8 cellular contexts compared by ENCODE assay signal in genomic region chr1:215568287-215568692, GRCh38. TPM values are rescaled to one million over a fixed set of nuclear protein-coding genes. Genes with fewer than 3 reads are reported as not detected.
DNase-seq lines count a peak whose midpoint lies in the region; ATAC-seq, FAIRE-seq and TF ChIP-seq lines count a peak whose summit lies in the region.

No MANE protein-coding gene starts in this region.

- no peak for TF ChIP-seq EP300 in K562 (IDR thresholded peaks at IDR 0.05; ENCODE audit: low read length)

- H3K9ac ChIP-seq in Loucy (ENCODE audit: low read depth, low read length, poor library complexity, severe bottlenecking) (peak overlapping the region; percentile 80), K562 (ENCODE audit: insufficient read depth in 1 of 2, low read depth in 2 of 2, low read length in 2 of 2) (peak overlapping the region; percentile 83 to 96)

- TF ChIP-seq CTCF in Loucy (conservative IDR thresholded peaks at IDR 0.05; ENCODE audit: low read length) (no peak), K562 (IDR thresholded peaks at IDR 0.05 in 2 of 3, conservative IDR thresholded peaks at IDR 0.05 in 1 of 3; ENCODE audit: insufficient read depth in 2 of 3, low read depth in 1 of 3, low read length in 3 of 3) (no peak), OCI-LY7 (conservative IDR thresholded peaks at IDR 0.05; ENCODE audit: low read length) (no peak)

- ATAC-seq in K562: peak; percentile 40

- H3K4me1 ChIP-seq in Loucy (ENCODE audit: insufficient read depth, low read length, poor library complexity, severe bottlenecking): peaks cover 41% of the 10 kb centered on the region
- H3K4me1 ChIP-seq in K562 (replicated peaks in 1 of 2; ENCODE audit: control insufficient read depth in 2 of 2, insufficient read depth in 2 of 2, low read length in 2 of 2): peaks cover 13 to 19% of the 10 kb centered on the region in 2 experiments; a peak in 3 of 5 replicates
- no peaks in the 10 kb centered on the region for H3K4me1 ChIP-seq in OCI-LY7 (ENCODE audit: insufficient read depth, low read length, poor library complexity, severe bottlenecking)

- 0% methylated on average over 4 of the region's 5 CpGs for WGBS in K562 (ENCODE audit: insufficient coverage, low coverage, missing lambda C conversion rate)

- H3K4me3 ChIP-seq in Loucy (ENCODE audit: low read length, poor library complexity, severe bottlenecking): peak overlapping the region; percentile 84
- H3K4me3 ChIP-seq in K562: peak overlapping the region; percentile 84
- H3K4me3 ChIP-seq in iPS-11a (ENCODE audit: low read depth, low read length): peak overlapping the region; percentile 87
- peak overlapping the region; percentile 74 for H3K4me3 ChIP-seq in skeletal muscle cell (ENCODE audit: low read depth, low read length)
- no peak overlapping the region for H3K4me3 ChIP-seq in OCI-LY7 (ENCODE audit: low read depth, low read length, poor library complexity, severe bottlenecking)

- CTCF ChIA-PET in K562 (lab: Yijun Ruan, JAX; ENCODE audit: low intra/inter-chr PET ratio): no interaction called here
- CTCF ChIA-PET in OCI-LY7 (lab: Charles Lee; ENCODE audit: unreplicated experiment): no interaction called here

- H4K20me1 ChIP-seq in Loucy (ENCODE audit: insufficient read depth, low read length, poor library complexity, severe bottlenecking) (peaks cover 28% of the 10 kb centered on the region), K562 (replicated peaks; ENCODE audit: control insufficient read depth, insufficient read depth, low read length) (no peaks in the 10 kb centered on the region), OCI-LY7 (ENCODE audit: insufficient read depth, low read length) (no peaks in the 10 kb centered on the region)

- H2AFZ ChIP-seq in Loucy (ENCODE audit: low read length) (peak overlapping the region; percentile 99), K562 (ENCODE audit: low read depth, low read length) (peak overlapping the region; percentile 90), OCI-LY7 (ENCODE audit: low read length) (no peak overlapping the region)

- no peaks in the 10 kb centered on the region for H3F3A ChIP-seq in Loucy (ENCODE audit: low read depth)

- H3K36me3 ChIP-seq in Loucy (ENCODE audit: insufficient read depth, low read length) (no peaks in the 10 kb centered on the region), K562 (ENCODE audit: control insufficient read depth, insufficient read depth, low read length) (no peaks in the 10 kb centered on the region; the same call in 2 of the 3 replicates), OCI-LY7 (ENCODE audit: insufficient read depth, low read length) (no peaks in the 10 kb centered on the region)

- POLR2A ChIA-PET in K562 (lab: Yijun Ruan, JAX) (interaction anchor here (0.8 to 2.3 kb wide), 3 partner anchors 12 to 23 kb away, joined by 3 to 8 read pairs (median 3); no protein-coding TSS in a partner anchor), OCI-LY7 (lab: Charles Lee) (no interaction called here)

- peak overlapping the region; percentile 82 for H3K27ac ChIP-seq in K562 (ENCODE audit: extremely low read depth, low read depth, low read length)
- H3K27ac ChIP-seq in OCI-LY7 (ENCODE audit: low read depth, low read length, poor library complexity, severe bottlenecking): no peak overlapping the region

- H3K4me2 ChIP-seq in Loucy (ENCODE audit: low read depth, low read length, poor library complexity, severe bottlenecking) (peak overlapping the region; percentile 83), K562 (ENCODE audit: insufficient read depth, low read length) (peak overlapping the region; percentile 99), OCI-LY7 (ENCODE audit: low read length) (no peak overlapping the region)

- no peaks in the 10 kb centered on the region for H3K27me3 ChIP-seq in Loucy (ENCODE audit: insufficient read depth, low read length, poor library complexity, severe bottlenecking)
- H3K27me3 ChIP-seq in K562 (ENCODE audit: control insufficient read depth in 2 of 2, insufficient read depth in 2 of 2, low read length in 2 of 2): no peaks in the 10 kb centered on the region

- H3K9me2 ChIP-seq in Loucy (replicated peaks; ENCODE audit: low read depth, low read length) (no peaks in the 10 kb centered on the region), OCI-LY7 (ENCODE audit: insufficient read depth, low read length) (no peaks in the 10 kb centered on the region)

- intact Hi-C loops in K562 (cut with micrococcal nuclease) (loop anchor here (2.0 to 5.0 kb wide), 2 partner anchors 29 to 1286 kb away; partner anchors contain the start of gene SMYD2), OCI-LY7 (cut with micrococcal nuclease; ENCODE audit: unreplicated experiment) (no loop called here)

- in situ Hi-C loops in K562 (cut with MboI): no loop called here

- TF ChIP-seq POLR2A in K562 (conservative IDR thresholded peaks at IDR 0.05) (no peak), GM12892 (IDR thresholded peaks at IDR 0.05; ENCODE audit: low read depth, low read length) (no peak)

- TF ChIP-seq RAD21 in K562 (CRISPR knock-in tag; conservative IDR thresholded peaks at IDR 0.05 in 1 of 2, IDR thresholded peaks at IDR 0.05 in 1 of 2): no peak

- FAIRE-seq in K562 (lab: Jason Lieb, UNC): no peak
- no peak for FAIRE-seq in GM12892 (lab: Jason Lieb, UNC)

- H3K79me2 ChIP-seq in Loucy (ENCODE audit: insufficient read depth, low read length) (peaks cover 57% of the 10 kb centered on the region), K562 (ENCODE audit: control insufficient read depth, insufficient read depth, low read length) (peaks cover 69% of the 10 kb centered on the region), OCI-LY7 (ENCODE audit: insufficient read depth, low read depth, low read length) (no peaks in the 10 kb centered on the region)

- BruUV-seq in K562 (replicated peaks; lab: Mats Ljungman, UMichigan): no TSS peak
- no TSS peak for BruUV-seq in OCI-LY7 (replicated peaks; lab: Mats Ljungman, UMichigan)

- H3K9me1 ChIP-seq in K562 (ENCODE audit: control insufficient read depth, insufficient read depth, low read length): no peaks in the 10 kb centered on the region

- DNase-seq in SKM-1 treated with dmso at 0.1 percent for 144 hours (lab: John Stamatoyannopoulos, UW; ENCODE audit: unreplicated experiment) (peak; percentile 45), SKM-1 (lab: John Stamatoyannopoulos, UW; ENCODE audit: unreplicated experiment) (no peak), K562 (ENCODE audit: extremely low read depth in 1 of 4, low spot score in 3 of 4) (peak; percentile 68 to 72 (median 72)), skeletal muscle cell (ENCODE audit: low read depth) (peak; percentile 37), OCI-LY7 (ENCODE audit: low spot score) (no peak), GM12892 (ENCODE audit: insufficient read length) (no peak)

- H3K9me3 ChIP-seq in Loucy (ENCODE audit: insufficient read depth, low read depth, low read length) (no peaks in the 10 kb centered on the region), K562 (replicated peaks; ENCODE audit: control insufficient read depth, insufficient read depth, low read depth, low read length) (no peaks in the 10 kb centered on the region), OCI-LY7 (ENCODE audit: low read length) (no peaks in the 10 kb centered on the region)

TF ChIP-seq in K562, 482 proteins besides CTCF, POLR2A, EP300 and RAD21 (continues in another document):
- TF ChIP-seq NFRKB (IDR thresholded peaks at IDR 0.05; ENCODE audit: low read depth) (no peak), POLR2H (tag; IDR thresholded peaks at IDR 0.05; ENCODE audit: low read depth) (no peak), MAX (CRISPR knock-in tag; IDR thresholded peaks at IDR 0.05) (no peak), ETV5 (CRISPR knock-in tag; IDR thresholded peaks at IDR 0.05; ENCODE audit: low read depth) (no peak), VEZF1 (CRISPR knock-in tag; IDR thresholded peaks at IDR 0.05) (peak; percentile 58; the same call in 1 of the 2 replicates), TRIM24 (IDR thresholded peaks at IDR 0.05) (no peak)

RNA-seq across cellular contexts. Expression of gene KCTD3, which starts 1.2 kb away (rescaled TPM):
- 38.4 and 84.2 TPM in 2 replicates for total RNA-seq in K562 (2011; cell fraction: chromatin; rRNA removed; ENCODE audit: low replicate concordance)
- 15.7 and 21.7 TPM in 2 replicates for total RNA-seq in K562 (2011; cell fraction: nucleolus; rRNA removed)
- 36.2 and 40.0 TPM in 2 replicates for total RNA-seq in K562 (2011; cell fraction: nucleoplasm; rRNA removed)
- total RNA-seq in K562 (2014; rRNA removed) (29.7 and 33.5 TPM in 2 replicates), K562 (2014; rRNA removed; fragmentation: Illumina TruSeq; extraction: Trizol) (53.1 and 59.2 TPM in 2 replicates), K562 (2015; rRNA removed; fragmentation: Illumina TruSeq; extraction: Trizol) (44.2 and 44.3 TPM in 2 replicates), K562 (2021) (43.3 and 48.3 TPM in 2 replicates), OCI-LY7 (2022) (2.4 and 3.4 TPM in 2 replicates)
- polyA plus RNA-seq in K562 (2011; rRNA removed) (67.6 and 77.1 TPM in 2 replicates), K562 (2014; fragmentation: Illumina TruSeq; extraction: Trizol) (45.7 and 49.4 TPM in 2 replicates), K562 (2014; fragmentation: Nextera tagmentation; extraction: Ambion mirVana) (10 to 100 TPM; 12.8 to 18.2 TPM), K562 (2014; rRNA removed) (34.1 and 35.3 TPM in 2 replicates)
- polyA plus RNA-seq in K562 (2011; cell fraction: cytosol; rRNA removed): 31.7 and 37.5 TPM in 2 replicates
- polyA plus RNA-seq in K562 (2011; cell fraction: nucleus; rRNA removed): 60.9 and 85.8 TPM in 2 replicates
- 19.2 and 28.5 TPM in 2 replicates for polyA plus RNA-seq in K562 (2012)
- 147 and 156 TPM in 2 replicates for polyA minus RNA-seq in K562 (2011; rRNA and poly(A)+ RNA removed)
- 42.2 and 49.9 TPM in 2 replicates for polyA minus RNA-seq in K562 (2011; cell fraction: cytosol; rRNA and poly(A)+ RNA removed)
- 33.0 and 65.3 TPM in 2 replicates for polyA minus RNA-seq in K562 (2011; cell fraction: nucleus; rRNA and poly(A)+ RNA removed)
- total RNA-seq in OCI-LY7 (2014; rRNA removed; shearing (Covaris generic)): 0.08 and 0.13 TPM in 2 replicates
- 7.2 TPM for polyA plus RNA-seq in GM12892 (2012; ENCODE audit: missing spikeins)

Comparison
In these comparisons a context has a peak if more than half of its experiments do, and no peak if none do; other contexts are left out.
1. DNase-seq: peak in SKM-1 treated with dmso at 0.1 percent for 144 hours (single experiment), K562 (4 of 4) and skeletal muscle cell (single experiment); none in SKM-1 (single experiment), OCI-LY7 (single experiment) and GM12892 (single experiment).